In genomic region chr17:12927541-12928425, GRCh38 we compare ENCODE assay signal across 15 cellular contexts.
DNase-seq lines count a peak whose midpoint lies in the region; ATAC-seq, FAIRE-seq and TF ChIP-seq lines count a peak whose summit lies in the region.
"Had no signal": no experiment of that assay in that cellular context is flagged by ENCODE, and none has a peak within 500 bp of the region (broad histone marks: within the 10 kb centered on the region; RNA-seq: fewer than 3 reads in every experiment).

No MANE protein-coding gene starts in this region.

- no TSS peak for BruUV-seq in PC-9 (replicated peaks; lab: Mats Ljungman, UMichigan)

- H2BK12ac ChIP-seq in neuronal stem cell (ENCODE audit: low read length), result no peak overlapping the region

- no peaks in the 10 kb centered on the region for H3K36me3 ChIP-seq in MG63
- no peaks in the 10 kb centered on the region for H3K36me3 ChIP-seq in esophagus muscularis mucosa
- no peaks in the 10 kb centered on the region for H3K36me3 ChIP-seq in neuronal stem cell (replicated peaks in 1 of 2; ENCODE audit: control insufficient read depth in 2 of 2, insufficient read depth in 2 of 2, low read length in 2 of 2)
- no peaks in the 10 kb centered on the region for H3K36me3 ChIP-seq in pancreas
- no peaks in the 10 kb centered on the region for H3K36me3 ChIP-seq in PC-9 (ENCODE audit: low read depth)
- H3K36me3 ChIP-seq: lower lobe of right lung, neural progenitor cell had no signal

- 46% methylated on average over 5 of the region's 5 CpGs for WGBS in esophagus muscularis mucosa
- no CpG with 5 or more reads among the region's 5 CpGs for WGBS in neuronal stem cell (ENCODE audit: extremely low coverage in 2 of 2, insufficient read length in 2 of 2, insufficient replicate concordance in 1 of 2), 2 donors
- 68 to 76% methylated on average over 5 of the region's 5 CpGs for WGBS in pancreas, 2 donors

- no peaks in the 10 kb centered on the region for H3K79me2 ChIP-seq in PC-9 (ENCODE audit: low read depth)

- TF ChIP-seq CTCF in AG09309 (IDR thresholded peaks at IDR 0.05; ENCODE audit: control insufficient read depth, insufficient read depth, low read depth, low read length, missing control alignments), result no peak
- TF ChIP-seq CTCF in esophagus muscularis mucosa (IDR thresholded peaks at IDR 0.05), result no peak
- no peak for TF ChIP-seq CTCF in pancreas (IDR thresholded peaks at IDR 0.05)
- no peak for TF ChIP-seq CTCF in PC-9 (conservative IDR thresholded peaks at IDR 0.05)

- H3F3A ChIP-seq in PC-9 (ENCODE audit: insufficient read depth, low read depth), result no peaks in the 10 kb centered on the region

- no peak overlapping the region for H3K14ac ChIP-seq in neuronal stem cell (ENCODE audit: low read length)

- no peak overlapping the region for H4K8ac ChIP-seq in neuronal stem cell (ENCODE audit: low read depth, low read length)

- POLR2A ChIA-PET in PC-9 (lab: Charles Lee; ENCODE audit: unreplicated experiment), result no interaction called here

- H4K20me1 ChIP-seq in PC-9 (ENCODE audit: insufficient read depth), result no peaks in the 10 kb centered on the region

- CTCF ChIA-PET in PC-9 (lab: Charles Lee), result no interaction called here

- intact Hi-C loops in esophagus muscularis mucosa (cut with DNase I) (no loop called here), pancreas (cut with DNase I) (no loop called here), PC-9 (cut with micrococcal nuclease; ENCODE audit: unreplicated experiment) (no loop called here)

- H3K18ac ChIP-seq in neuronal stem cell (ENCODE audit: low read length), result no peak overlapping the region

- H3K9me3 ChIP-seq in MG63, result no peaks in the 10 kb centered on the region
- no peaks in the 10 kb centered on the region for H3K9me3 ChIP-seq in esophagus muscularis mucosa
- no peaks in the 10 kb centered on the region for H3K9me3 ChIP-seq in neuronal stem cell (replicated peaks in 1 of 2; ENCODE audit: control insufficient read depth in 2 of 2, insufficient read depth in 1 of 2, low read depth in 1 of 2, low read length in 2 of 2)
- H3K9me3 ChIP-seq in pancreas, result no peaks in the 10 kb centered on the region
- H3K9me3 ChIP-seq in PC-9 (ENCODE audit: insufficient read depth, low read depth), result no peaks in the 10 kb centered on the region
- H3K9me3 ChIP-seq: lower lobe of right lung had no signal

- H3K23ac ChIP-seq in neuronal stem cell (ENCODE audit: low read depth, low read length, poor library complexity), result no peak overlapping the region

- ATAC-seq in HG03571 (IDR thresholded peaks at IDR 0.05; ENCODE audit: unreplicated experiment) (no peak), pancreas (no peak)
- ATAC-seq: lower lobe of right lung had no signal

- no peak overlapping the region for H2BK15ac ChIP-seq in neuronal stem cell (ENCODE audit: low read length)

- H2AFZ ChIP-seq in neuronal stem cell (ENCODE audit: low read length) (peak overlapping the region; percentile 30), PC-9 (no peak overlapping the region)
- H2AFZ ChIP-seq: neural progenitor cell had no signal

- no peak overlapping the region for H2BK120ac ChIP-seq in neuronal stem cell (ENCODE audit: low read depth, low read length)

- no peak overlapping the region for H4K91ac ChIP-seq in neuronal stem cell (ENCODE audit: low read depth, low read length, poor library complexity)

- H3K4me2 ChIP-seq in neuronal stem cell (ENCODE audit: insufficient read depth, low read length, poor library complexity, severe bottlenecking), result no peak overlapping the region
- no peak overlapping the region for H3K4me2 ChIP-seq in PC-9
- H3K4me2 ChIP-seq: neural progenitor cell had no signal

- TF ChIP-seq EP300 in esophagus muscularis mucosa (IDR thresholded peaks at IDR 0.05), result no peak

- FAIRE-seq in pancreas (lab: Jason Lieb, UNC), result no peak

- H3K4me1 ChIP-seq in esophagus muscularis mucosa (peaks cover 0 to 7% (median 3%) of the 10 kb centered on the region in 4 donors), neuronal stem cell (ENCODE audit: control insufficient read depth in 2 of 2, insufficient read depth in 1 of 2, low read depth in 1 of 2, low read length in 2 of 2) (no peaks in the 10 kb centered on the region), pancreas (no peaks in the 10 kb centered on the region), PC-9 (replicated peaks; ENCODE audit: insufficient read depth) (no peaks in the 10 kb centered on the region)
- H3K4me1 ChIP-seq: lower lobe of right lung, neural progenitor cell had no signal

- no peaks in the 10 kb centered on the region for H3K79me1 ChIP-seq in neuronal stem cell (ENCODE audit: low read depth, low read length)

- H3K27ac ChIP-seq in esophagus muscularis mucosa (replicated peaks in 1 of 4), result peak overlapping the region in 2 of 4 donors; percentile 31 to 41
- no peak overlapping the region for H3K27ac ChIP-seq in neuronal stem cell (replicated peaks; ENCODE audit: low read length)
- no peak overlapping the region for H3K27ac ChIP-seq in pancreas
- H3K27ac ChIP-seq in PC-9, result no peak overlapping the region
- H3K27ac ChIP-seq: lower lobe of right lung, neural progenitor cell, WERI-Rb-1 had no signal

- H3K4me3 ChIP-seq in AG09309 (ENCODE audit: control insufficient read depth, low read depth, low read length) (no peak overlapping the region), MG63 (no peak overlapping the region), esophagus muscularis mucosa (no peak overlapping the region), neuronal stem cell (ENCODE audit: low read length in 2 of 2) (no peak overlapping the region), pancreas (no peak overlapping the region), PC-9 (no peak overlapping the region)
- H3K4me3 ChIP-seq: lower lobe of right lung, neural progenitor cell had no signal

- TF ChIP-seq POLR2A in esophagus muscularis mucosa (IDR thresholded peaks at IDR 0.05; ENCODE audit: low read depth), result no peak

- H3K27me3 ChIP-seq in MG63, result no peaks in the 10 kb centered on the region
- no peaks in the 10 kb centered on the region for H3K27me3 ChIP-seq in esophagus muscularis mucosa
- no peaks in the 10 kb centered on the region for H3K27me3 ChIP-seq in neuronal stem cell (ENCODE audit: control insufficient read depth in 3 of 3, insufficient read depth in 3 of 3, low read depth in 1 of 3, low read length in 3 of 3)
- H3K27me3 ChIP-seq in pancreas, result no peaks in the 10 kb centered on the region
- peaks cover 43% of the 10 kb centered on the region; the same call in 1 of the 2 replicates for H3K27me3 ChIP-seq in PC-9 (ENCODE audit: insufficient read depth, low read depth)
- H3K27me3 ChIP-seq: neural progenitor cell had no signal

- no peak overlapping the region for H2AK5ac ChIP-seq in neuronal stem cell (ENCODE audit: low read depth, low read length)

- peak; percentile 41 for DNase-seq in AG09309 (ENCODE audit: low read depth)
- DNase-seq in MG63, result peak; percentile 20
- DNase-seq in esophagus muscularis mucosa (ENCODE audit: extremely low spot score), result peak; percentile 72
- no peak for DNase-seq in neuronal stem cell (ENCODE audit: low spot score)
- DNase-seq in pancreas, result no peak
- no peak for DNase-seq in PC-9
- DNase-seq in DMS79 (lab: John Stamatoyannopoulos, UW), result no peak
- DNase-seq: activated naive CD4-positive, alpha-beta T cell treated with anti-CD3 and anti-CD28 coated beads for 36 hours; AML-193; DMS153; lower lobe of right lung; substantia nigra; WERI-Rb-1 had no signal

- no peak overlapping the region for H3K4ac ChIP-seq in neuronal stem cell (ENCODE audit: low read length)

- H3K9me2 ChIP-seq in PC-9 (ENCODE audit: insufficient read depth), result no peaks in the 10 kb centered on the region

- H2BK5ac ChIP-seq in neuronal stem cell (ENCODE audit: low read length), result no peak overlapping the region

- H3K9ac ChIP-seq in neuronal stem cell (ENCODE audit: low read depth, low read length, poor library complexity), result no peak overlapping the region
- H3K9ac ChIP-seq: neural progenitor cell had no signal

Comparison
In these comparisons a context has a peak if more than half of its experiments do, and no peak if none do; other contexts are left out.
1. DNase-seq: peak in AG09309 (single experiment), MG63 (single experiment) and esophagus muscularis mucosa (single experiment); none in neuronal stem cell (single experiment), pancreas (0 of 6), PC-9 (0 of 2) and DMS79 (single experiment).